Comparison of ENCODE assay signal across 24 cellular contexts in the genomic region with DNA sequence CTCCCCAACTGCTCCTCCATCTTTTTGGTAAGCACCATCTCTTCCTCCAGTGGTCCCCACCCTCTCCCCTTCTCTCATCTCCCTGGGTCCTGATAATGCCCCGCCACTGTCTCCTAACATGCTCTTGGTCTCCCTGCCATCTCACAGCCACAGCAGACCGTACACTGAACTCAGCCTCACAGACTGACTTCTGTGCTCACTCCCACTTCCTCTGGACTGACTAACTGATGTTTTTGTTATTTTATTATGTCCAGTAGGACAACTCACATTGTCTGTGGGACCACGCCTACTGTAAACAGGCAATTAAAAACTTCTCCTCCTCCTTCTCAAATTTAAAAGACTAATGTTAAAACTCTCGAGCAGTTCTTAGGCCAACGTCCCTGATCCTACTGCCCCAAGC. TPM values are rescaled to one million over a fixed set of nuclear protein-coding genes. Genes with fewer than 3 reads are reported as not detected.
DNase-seq lines count a peak whose midpoint lies in the region; ATAC-seq, FAIRE-seq and TF ChIP-seq lines count a peak whose summit lies in the region.
"Had no signal": no experiment of that assay in that cellular context is flagged by ENCODE, and none has a peak within 500 bp of the region (broad histone marks: within the 10 kb centered on the region; RNA-seq: fewer than 3 reads in every experiment).

No MANE protein-coding gene starts in this region.

- no TSS peak for BruUV-seq in PC-3 (replicated peaks; lab: Mats Ljungman, UMichigan)

- ATAC-seq in activated CD4-positive, CD25-positive, alpha-beta regulatory T cell treated with anti-CD3 and anti-CD28 coated beads, Interleukin-2, amount 50 U/mL, for 24 hours: no peak
- peak; percentile 16; the same call in 1 of the 2 replicates for ATAC-seq in PC-3
- ATAC-seq in GM18870 (IDR thresholded peaks at IDR 0.05; ENCODE audit: unreplicated experiment): no peak
- ATAC-seq in HG02763 (IDR thresholded peaks at IDR 0.05; ENCODE audit: unreplicated experiment): no peak
- ATAC-seq: gastroesophageal sphincter had no signal

- no peaks in the 10 kb centered on the region for H3K9me2 ChIP-seq in PC-3 (replicated peaks; ENCODE audit: low read length)

- H3K36me3 ChIP-seq in PC-3 (ENCODE audit: low read depth, low read length): no peaks in the 10 kb centered on the region
- H3K36me3 ChIP-seq: breast epithelium, gastroesophageal sphincter had no signal

- no peak overlapping the region for H3K27ac ChIP-seq in PC-3 (ENCODE audit: low read length)
- H3K27ac ChIP-seq: breast epithelium, gastroesophageal sphincter, SK-N-MC had no signal

- H3K4me2 ChIP-seq in PC-3 (ENCODE audit: low read length): no peak overlapping the region
- H3K4me2 ChIP-seq: smooth muscle cell had no signal

- DNase-seq in activated CD4-positive, CD25-positive, alpha-beta regulatory T cell treated with anti-CD3 and anti-CD28 coated beads, Interleukin-2, amount 50 U/mL, for 72 hours: peak; percentile 3
- DNase-seq in PC-3 (peak; percentile 20), NCI-H187 (lab: John Stamatoyannopoulos, UW) (no peak)
- peak; percentile 14 for DNase-seq in stimulated activated CD8-positive, alpha-beta memory T cell treated with anti-CD3 and anti-CD28 coated beads, Interleukin-4, amount 100 ng/mL, for 48 hours
- DNase-seq: 8988T; activated CD4-positive, alpha-beta T cell treated with anti-CD3 and anti-CD28 coated beads, Interleukin-2, amount 50 U/mL, for 4 hours; activated naive CD4-positive, alpha-beta T cell; COR-L47; IMR-90; NCI-H1417; NCI-H524; NK-92 treated with Interleukin-12 subunit alpha and Interleukin-12 subunit beta, amount 100 ng/mL, for 24 hours; stimulated activated CD4-positive, alpha-beta T cell treated with anti-CD3 and anti-CD28 coated beads, Interleukin-4, amount 100 ng/mL, for 1 hour; T-helper 2 cell had no signal

- peak; percentile 59 for FAIRE-seq in endometrium (lab: Jason Lieb, UNC)
- FAIRE-seq: H1, keratinocyte had no signal

- H4K20me1 ChIP-seq in PC-3 (ENCODE audit: low read length): no peaks in the 10 kb centered on the region

- peaks cover 12% of the 10 kb centered on the region; the same call in 1 of the 2 replicates for H3K4me1 ChIP-seq in PC-3 (ENCODE audit: insufficient read depth, low read length)

- no peaks in the 10 kb centered on the region for H3K9me3 ChIP-seq in PC-3 (ENCODE audit: low read length)
- H3K9me3 ChIP-seq: breast epithelium, gastroesophageal sphincter had no signal

- H3F3A ChIP-seq in PC-3 (ENCODE audit: low read length, unreplicated experiment): no peaks in the 10 kb centered on the region

- no peak overlapping the region for H3K4me3 ChIP-seq in PC-3 (ENCODE audit: low read length)
- H3K4me3 ChIP-seq: breast epithelium, gastroesophageal sphincter, SK-N-MC, smooth muscle cell had no signal

- intact Hi-C loops in PC-3 (cut with micrococcal nuclease): no loop called here

- CTCF ChIA-PET in PC-3 (lab: Charles Lee): no interaction called here

- H3K27me3 ChIP-seq in PC-3 (ENCODE audit: low read length): no peaks in the 10 kb centered on the region
- H3K27me3 ChIP-seq: breast epithelium, gastroesophageal sphincter had no signal

- POLR2A ChIA-PET in PC-3 (lab: Charles Lee; ENCODE audit: unreplicated experiment): no interaction called here

- no peak overlapping the region for H3K9ac ChIP-seq in PC-3 (ENCODE audit: low read length)

- no peaks in the 10 kb centered on the region for H3K79me2 ChIP-seq in PC-3 (ENCODE audit: low read length)

- H2AFZ ChIP-seq in PC-3 (ENCODE audit: low read length): no peak overlapping the region

- TF ChIP-seq CTCF in PC-3 (conservative IDR thresholded peaks at IDR 0.05; ENCODE audit: low read depth, low read length): no peak

RNA-seq across cellular contexts. Expression of a gene that starts 2.6 kb away (rescaled TPM):
- 14.4 and 17.6 TPM in 2 replicates for total RNA-seq in PC-3 (2014; rRNA removed)

Comparison
In these comparisons a context has a peak if more than half of its experiments do, and no peak if none do; other contexts are left out.
1. DNase-seq: peak in activated CD4-positive, CD25-positive, alpha-beta regulatory T cell treated with anti-CD3 and anti-CD28 coated beads, Interleukin-2, amount 50 U/mL, for 72 hours (single experiment), PC-3 (single experiment) and stimulated activated CD8-positive, alpha-beta memory T cell treated with anti-CD3 and anti-CD28 coated beads, Interleukin-4, amount 100 ng/mL, for 48 hours (single experiment); none in NCI-H187 (0 of 2).